In genomic region chr1:6392081-6392879, GRCh38 we compare ENCODE assay signal across 9 cellular contexts. TPM values are rescaled to one million over a fixed set of nuclear protein-coding genes. Genes with fewer than 3 reads are reported as not detected.
DNase-seq lines count a peak whose midpoint lies in the region; ATAC-seq and TF ChIP-seq lines count a peak whose summit lies in the region.
"Had no signal": no experiment of that assay in that cellular context is flagged by ENCODE, and none has a peak within 500 bp of the region (broad histone marks: within the 10 kb centered on the region; RNA-seq: fewer than 3 reads in every experiment).

No MANE protein-coding gene starts in this region.

- no peaks in the 10 kb centered on the region for H3K27me3 Mint-ChIP-seq in activated T-helper 2 cell treated with anti-CD3 and anti-CD28 coated beads, Interferon-gamma antibody, Interleukin-2, Interleukin-4, amounts not matched to agents 10 μg/mL and 5 μg/mL and 100 μg/mL, durations not matched to agents 14 hours and 24 hours and 36 hours (ENCODE audit: low read depth)
- H3K27me3 Mint-ChIP-seq in immature natural killer cell (ENCODE audit: low read depth in 3 of 3), result peaks cover 3 to 15% (median 6%) of the 10 kb centered on the region in 3 donors
- peaks cover 9 to 14% of the 10 kb centered on the region in 2 donors for H3K27me3 Mint-ChIP-seq in stimulated activated naive B cell treated with anti-CD40 and anti-IgM and Interleukin-4, amounts not matched to agents 10 μg/mL and 1 μg/mL and 100 μg/mL, for 72 hours

- no peaks in the 10 kb centered on the region for H3K9me3 Mint-ChIP-seq in activated T-helper 2 cell treated with anti-CD3 and anti-CD28 coated beads, Interferon-gamma antibody, Interleukin-2, Interleukin-4, amounts not matched to agents 10 μg/mL and 5 μg/mL and 100 μg/mL, durations not matched to agents 14 hours and 24 hours and 36 hours
- no peaks in the 10 kb centered on the region for H3K9me3 Mint-ChIP-seq in immature natural killer cell
- H3K9me3 Mint-ChIP-seq in stimulated activated naive B cell treated with anti-CD40 and anti-IgM and Interleukin-4, amounts not matched to agents 10 μg/mL and 1 μg/mL and 100 μg/mL, for 72 hours, result no peaks in the 10 kb centered on the region

- no peak overlapping the region for H2BK120ac ChIP-seq in IMR-90 (ENCODE audit: low read depth, low read length)

- no peak overlapping the region for H2BK20ac ChIP-seq in IMR-90 (ENCODE audit: low read depth, low read length)

- peak overlapping the region; percentile 97 for H2AK9ac ChIP-seq in IMR-90 (replicated peaks; ENCODE audit: low read depth, low read length, poor library complexity)

- no peak overlapping the region for H4K5ac ChIP-seq in IMR-90 (ENCODE audit: low read depth, low read length)

- ATAC-seq in IMR-90 (ENCODE audit: low read depth) (no peak), HG02884 (IDR thresholded peaks at IDR 0.05; ENCODE audit: unreplicated experiment) (no peak), left lobe of liver (no peak)
- ATAC-seq in stimulated activated naive B cell treated with anti-CD40 and anti-IgM and Interleukin-4, amounts not matched to agents 10 μg/mL and 1 μg/mL and 100 μg/mL, for 72 hours (replicated peaks), result no peak

- CTCF ChIA-PET in IMR-90 (lab: Yijun Ruan, JAX), result no interaction called here

- no peak overlapping the region for H2BK5ac ChIP-seq in IMR-90 (ENCODE audit: low read depth, low read length, poor library complexity, severe bottlenecking)

- TF ChIP-seq POLR2A in IMR-90 (IDR thresholded peaks at IDR 0.05; ENCODE audit: low read depth, low read length), result no peak

- dilution Hi-C loops in IMR-90 (cut with HindIII; ENCODE audit: low sequenced_read_pairs, unreplicated experiment), result no loop called here

- H3K9me3 ChIP-seq in IMR-90 (ENCODE audit: control insufficient read depth, insufficient read depth, low read length), result no peaks in the 10 kb centered on the region

- H3K23ac ChIP-seq in IMR-90 (ENCODE audit: low read depth, low read length), result peak overlapping the region; percentile 99

- peak overlapping the region; percentile 76 for H3K27ac Mint-ChIP-seq in activated T-helper 2 cell treated with anti-CD3 and anti-CD28 coated beads, Interferon-gamma antibody, Interleukin-2, Interleukin-4, amounts not matched to agents 10 μg/mL and 5 μg/mL and 100 μg/mL, durations not matched to agents 14 hours and 24 hours and 36 hours
- H3K27ac Mint-ChIP-seq in immature natural killer cell, result peak overlapping the region; percentile 62 to 88 (median 70)
- no peak overlapping the region for H3K27ac Mint-ChIP-seq in stimulated activated naive B cell treated with anti-CD40 and anti-IgM and Interleukin-4, amounts not matched to agents 10 μg/mL and 1 μg/mL and 100 μg/mL, for 72 hours

- H3K18ac ChIP-seq in IMR-90 (ENCODE audit: low read depth, low read length), result no peak overlapping the region

- DNase-seq in NCI-H2227 (lab: John Stamatoyannopoulos, UW; ENCODE audit: unreplicated experiment) (peak; percentile 29), NCI-H2227 treated with DMSO at 0.1 percent for 48 hours (lab: John Stamatoyannopoulos, UW) (no peak), IMR-90 (no peak), immature natural killer cell (no peak), left lobe of liver (ENCODE audit: low spot score) (no peak)
- peak; percentile 12 for DNase-seq in activated T-helper 2 cell treated with anti-CD3 and anti-CD28 coated beads, Interferon-gamma antibody, Interleukin-2, Interleukin-4, amounts not matched to agents 10 μg/mL and 5 μg/mL and 100 μg/mL, durations not matched to agents 14 hours and 24 hours and 36 hours (ENCODE audit: low spot score)
- DNase-seq in stimulated activated naive B cell treated with anti-CD40 and anti-IgM and Interleukin-4, amounts not matched to agents 10 μg/mL and 1 μg/mL and 100 μg/mL, for 72 hours, result no peak

- peaks cover 14% of the 10 kb centered on the region; the same call in 1 of the 2 replicates for H4K20me1 ChIP-seq in IMR-90 (ENCODE audit: insufficient read depth, low read length)

- no TSS peak for BruUV-seq in IMR-90 (replicated peaks; lab: Mats Ljungman, UMichigan)

- 33% methylated on average over 10 of the region's 18 CpGs; no CpG with 5 or more reads in 1 of the 2 experiments for WGBS in IMR-90 (ENCODE audit: extremely low coverage in 2 of 2, insufficient read length in 1 of 2), 2 experiments

- peaks cover 25% of the 10 kb centered on the region for H3K4me1 Mint-ChIP-seq in activated T-helper 2 cell treated with anti-CD3 and anti-CD28 coated beads, Interferon-gamma antibody, Interleukin-2, Interleukin-4, amounts not matched to agents 10 μg/mL and 5 μg/mL and 100 μg/mL, durations not matched to agents 14 hours and 24 hours and 36 hours (ENCODE audit: low read depth)
- peaks cover 24 to 27% of the 10 kb centered on the region in 2 donors for H3K4me1 Mint-ChIP-seq in immature natural killer cell
- peaks cover 13 to 18% of the 10 kb centered on the region in 2 donors for H3K4me1 Mint-ChIP-seq in stimulated activated naive B cell treated with anti-CD40 and anti-IgM and Interleukin-4, amounts not matched to agents 10 μg/mL and 1 μg/mL and 100 μg/mL, for 72 hours

- H4K8ac ChIP-seq in IMR-90 (ENCODE audit: low read depth in 2 of 2, low read length in 2 of 2), result 0 out of 4 replicates have a peak overlapping the region, but pooled peaks of 1 of the 2 experiments have one; percentile 33

- H4K91ac ChIP-seq in IMR-90 (ENCODE audit: insufficient read depth, low read depth, low read length), result no peak overlapping the region

- H3K27ac ChIP-seq in IMR-90 (ENCODE audit: insufficient read depth, low read length), result no peak overlapping the region; the same call in 1 of the 2 replicates

- peaks cover 11% of the 10 kb centered on the region for H3K36me3 Mint-ChIP-seq in activated T-helper 2 cell treated with anti-CD3 and anti-CD28 coated beads, Interferon-gamma antibody, Interleukin-2, Interleukin-4, amounts not matched to agents 10 μg/mL and 5 μg/mL and 100 μg/mL, durations not matched to agents 14 hours and 24 hours and 36 hours (ENCODE audit: low read depth)
- H3K36me3 Mint-ChIP-seq in immature natural killer cell, result no peaks in the 10 kb centered on the region
- H3K36me3 Mint-ChIP-seq in stimulated activated naive B cell treated with anti-CD40 and anti-IgM and Interleukin-4, amounts not matched to agents 10 μg/mL and 1 μg/mL and 100 μg/mL, for 72 hours, result peaks cover 2 to 4% of the 10 kb centered on the region in 2 donors

- no peak overlapping the region for H2BK15ac ChIP-seq in IMR-90 (ENCODE audit: low read depth, low read length)

- peak overlapping the region; percentile 98 for H2AFZ ChIP-seq in IMR-90 (replicated peaks; ENCODE audit: low read length, poor library complexity)

- TF ChIP-seq CTCF in IMR-90 (conservative IDR thresholded peaks at IDR 0.05; ENCODE audit: low read depth, low read length), result no peak

- H3K14ac ChIP-seq in IMR-90 (replicated peaks; ENCODE audit: low read depth, low read length), result peak overlapping the region; percentile 87

- intact Hi-C loops in IMR-90 (cut with micrococcal nuclease), result no loop called here
- intact Hi-C loops in activated T-helper 2 cell treated with anti-CD3 and anti-CD28 coated beads, Interferon-gamma antibody, Interleukin-2, Interleukin-4, amounts not matched to agents 10 μg/mL and 5 μg/mL and 100 μg/mL, durations not matched to agents 14 hours and 24 hours and 36 hours (cut with micrococcal nuclease), result loop anchor here (1.0 to 10.0 kb wide), 3 partner anchors 44 to 393 kb away; partner anchors contain the start of genes CAMTA1 and RPL22

- H3K36me3 ChIP-seq in IMR-90 (ENCODE audit: control insufficient read depth, insufficient read depth, low read length), result no peaks in the 10 kb centered on the region

- H3K4me2 ChIP-seq in IMR-90 (ENCODE audit: low read depth, low read length), result peak overlapping the region; percentile 88

- peaks cover 9% of the 10 kb centered on the region for H3K4me1 ChIP-seq in IMR-90 (ENCODE audit: control insufficient read depth, insufficient read depth, low read length)

- H2AK5ac ChIP-seq in IMR-90 (ENCODE audit: low read depth, low read length), result peak overlapping the region; percentile 73

- POLR2A ChIA-PET in IMR-90 (lab: Charles Lee; ENCODE audit: unreplicated experiment), result no interaction called here

- peaks cover 5 to 37% of the 10 kb centered on the region in 2 experiments for H3K79me1 ChIP-seq in IMR-90 (ENCODE audit: low read depth in 1 of 2, low read length in 2 of 2)

- peak overlapping the region; percentile 18; the same call in 1 of the 2 replicates for H3K9ac ChIP-seq in IMR-90 (ENCODE audit: low read depth, low read length)

- peak overlapping the region; percentile 91 for H3K4me3 ChIP-seq in IMR-90 (ENCODE audit: insufficient read depth, low read depth, low read length)

- in situ Hi-C loops in IMR-90 (cut with MboI; ENCODE audit: low sequenced_read_pairs), result no loop called here

- H3K4me3 Mint-ChIP-seq in activated T-helper 2 cell treated with anti-CD3 and anti-CD28 coated beads, Interferon-gamma antibody, Interleukin-2, Interleukin-4, amounts not matched to agents 10 μg/mL and 5 μg/mL and 100 μg/mL, durations not matched to agents 14 hours and 24 hours and 36 hours (ENCODE audit: low read depth), result peak overlapping the region; percentile 84
- peak overlapping the region; percentile 71 to 82 (median 78) for H3K4me3 Mint-ChIP-seq in immature natural killer cell
- H3K4me3 Mint-ChIP-seq in stimulated activated naive B cell treated with anti-CD40 and anti-IgM and Interleukin-4, amounts not matched to agents 10 μg/mL and 1 μg/mL and 100 μg/mL, for 72 hours, result peak overlapping the region; percentile 78 to 90

- H3K56ac ChIP-seq in IMR-90 (ENCODE audit: extremely low read depth, insufficient read depth, low read length), result no peak overlapping the region

- TF ChIP-seq RAD21 in IMR-90 (IDR thresholded peaks at IDR 0.05; ENCODE audit: low read length), result no peak

- peak overlapping the region; percentile 56 for H3K4ac ChIP-seq in IMR-90 (ENCODE audit: low read depth, low read length)

- peaks cover 7% of the 10 kb centered on the region for H3K9me1 ChIP-seq in IMR-90 (ENCODE audit: insufficient read depth, low read length)

- H3K27me3 ChIP-seq in IMR-90 (ENCODE audit: control insufficient read depth, insufficient read depth, low read length), result no peaks in the 10 kb centered on the region

RNA-seq across cellular contexts. Expression of gene ACOT7, which starts 1.3 kb away (rescaled TPM):
- total RNA-seq in IMR-90 (2012; rRNA removed), result 48.9 and 51.6 TPM in 2 replicates
- polyA plus RNA-seq in IMR-90 (2012; rRNA removed), result 242 and 271 TPM in 2 replicates
- polyA plus RNA-seq in IMR-90 (2012; cell fraction: cytosol; rRNA removed), result 291 and 311 TPM in 2 replicates
- polyA plus RNA-seq in IMR-90 (2012; cell fraction: nucleus; rRNA removed; ENCODE audit: low replicate concordance), result 66.2 and 158 TPM in 2 replicates
- 128 and 132 TPM in 2 replicates for total RNA-seq in activated T-helper 2 cell treated with anti-CD3 and anti-CD28 coated beads, Interferon-gamma antibody, Interleukin-2, Interleukin-4, amounts not matched to agents 10 μg/mL and 5 μg/mL and 100 μg/mL, durations not matched to agents 14 hours and 24 hours and 36 hours
- 10 to 100 TPM; 26.7 to 31.2 (median 28.9) TPM for polyA plus RNA-seq in immature natural killer cell
- 13.2 TPM for total RNA-seq in left lobe of liver

RNA-seq across cellular contexts. Expression of gene HES2, which starts 27.4 kb away (rescaled TPM):
- total RNA-seq in IMR-90 (2012; rRNA removed), result not detected in 2 replicates
- not detected in 2 replicates for polyA plus RNA-seq in IMR-90 (2012; rRNA removed)
- 0.01 TPM in 1 of 2 replicates, not detected in the other for polyA plus RNA-seq in IMR-90 (2012; cell fraction: cytosol; rRNA removed)
- 0.03 and 0.08 TPM in 2 replicates for polyA plus RNA-seq in IMR-90 (2012; cell fraction: nucleus; rRNA removed; ENCODE audit: low replicate concordance)
- total RNA-seq in activated T-helper 2 cell treated with anti-CD3 and anti-CD28 coated beads, Interferon-gamma antibody, Interleukin-2, Interleukin-4, amounts not matched to agents 10 μg/mL and 5 μg/mL and 100 μg/mL, durations not matched to agents 14 hours and 24 hours and 36 hours, result 0.21 and 0.51 TPM in 2 replicates
- not detected for polyA plus RNA-seq in immature natural killer cell
- total RNA-seq in left lobe of liver, result 0.13 TPM
- total RNA-seq: temporal lobe had no signal

RNA-seq across cellular contexts. Expression of gene ESPN, which starts 32.3 kb away (rescaled TPM):
- total RNA-seq in IMR-90 (2012; rRNA removed) (under 0.01 TPM in 1 of 2 replicates, not detected in the other), left lobe of liver (172 TPM)
- polyA plus RNA-seq in IMR-90 (2012; rRNA removed) (0.02 and 0.03 TPM in 2 replicates), immature natural killer cell (not detected)
- polyA plus RNA-seq in IMR-90 (2012; cell fraction: cytosol; rRNA removed), result 0.02 and 0.07 TPM in 2 replicates
- polyA plus RNA-seq in IMR-90 (2012; cell fraction: nucleus; rRNA removed; ENCODE audit: low replicate concordance), result 0.10 and 0.15 TPM in 2 replicates
- total RNA-seq in activated T-helper 2 cell treated with anti-CD3 and anti-CD28 coated beads, Interferon-gamma antibody, Interleukin-2, Interleukin-4, amounts not matched to agents 10 μg/mL and 5 μg/mL and 100 μg/mL, durations not matched to agents 14 hours and 24 hours and 36 hours, result 0.87 and 1.0 TPM in 2 replicates

Comparison
In these comparisons a context has a peak if more than half of its experiments do, and no peak if none do; other contexts are left out.
1. DNase-seq: peak in NCI-H2227 (single experiment) and activated T-helper 2 cell treated with anti-CD3 and anti-CD28 coated beads, Interferon-gamma antibody, Interleukin-2, Interleukin-4, amounts not matched to agents 10 μg/mL and 5 μg/mL and 100 μg/mL, durations not matched to agents 14 hours and 24 hours and 36 hours (single experiment); none in NCI-H2227 treated with DMSO at 0.1 percent for 48 hours (single experiment), IMR-90 (single experiment), immature natural killer cell (0 of 3), stimulated activated naive B cell treated with anti-CD40 and anti-IgM and Interleukin-4, amounts not matched to agents 10 μg/mL and 1 μg/mL and 100 μg/mL, for 72 hours (single experiment) and left lobe of liver (single experiment).
2. RNA of gene ESPN, which starts 32.3 kb away (total RNA-seq): 172 TPM in left lobe of liver (single experiment); 0.87 to 1.0 TPM in activated T-helper 2 cell treated with anti-CD3 and anti-CD28 coated beads, Interferon-gamma antibody, Interleukin-2, Interleukin-4, amounts not matched to agents 10 μg/mL and 5 μg/mL and 100 μg/mL, durations not matched to agents 14 hours and 24 hours and 36 hours and under 0.01 TPM in IMR-90; every median in the first group is over 10 times any median in the second.
3. Peak in every context shown above with its lines, with median percentiles within 50 percentile points of each other: H3K4me3 Mint-ChIP-seq.